In the genomic region with DNA sequence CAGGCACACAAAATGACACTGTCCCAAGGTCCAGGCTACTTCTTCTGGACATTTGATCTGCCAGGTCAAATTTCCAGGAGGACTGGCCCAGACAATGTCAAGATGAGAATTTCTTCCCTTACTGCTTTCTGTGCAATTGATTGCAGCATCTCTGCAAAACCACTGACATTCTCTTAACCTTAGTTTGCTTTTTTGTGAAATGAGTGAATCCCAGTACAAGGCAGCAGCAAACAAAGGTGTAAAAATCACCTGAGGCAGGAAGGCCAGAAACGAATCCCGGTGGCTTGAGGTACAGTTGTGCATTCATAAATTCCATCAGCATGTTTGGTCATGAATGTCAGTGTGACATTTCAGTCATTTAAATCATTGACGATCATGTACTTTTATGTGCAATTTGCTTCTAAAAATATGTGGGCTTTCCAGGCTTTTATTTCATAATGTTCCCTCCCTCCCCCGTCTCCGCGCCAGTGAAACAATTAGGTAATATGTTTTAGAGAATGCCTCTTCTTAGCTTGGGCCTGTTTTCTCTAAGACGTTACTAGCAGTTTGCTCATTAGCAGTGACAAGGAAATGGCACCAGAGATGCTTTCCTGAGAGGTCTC, we compare ENCODE assay signal across 16 cellular contexts. TPM values are rescaled to one million over a fixed set of nuclear protein-coding genes. Genes with fewer than 3 reads are reported as not detected.
DNase-seq lines count a peak whose midpoint lies in the region; ATAC-seq, FAIRE-seq and TF ChIP-seq lines count a peak whose summit lies in the region.
"Had no signal": no experiment of that assay in that cellular context is flagged by ENCODE, and none has a peak within 500 bp of the region (broad histone marks: within the 10 kb centered on the region; RNA-seq: fewer than 3 reads in every experiment).

No MANE protein-coding gene starts in this region.

- no peaks in the 10 kb centered on the region for H3K9me2 ChIP-seq in hepatocyte (replicated peaks; ENCODE audit: insufficient read depth)

- no peak overlapping the region; the same call in 1 of the 2 replicates for H3K4me3 ChIP-seq in HUES6 (ENCODE audit: low read depth, low read length)
- peak overlapping the region; percentile 7 for H3K4me3 ChIP-seq in astrocyte (ENCODE audit: insufficient read depth, low read depth, low read length)
- peak overlapping the region; percentile 29 for H3K4me3 ChIP-seq in iPS-18a (ENCODE audit: low read length)
- H3K4me3 ChIP-seq in subcutaneous abdominal adipose tissue (ENCODE audit: low read depth in 1 of 5, low read length in 5 of 5): no peak overlapping the region
- H3K4me3 ChIP-seq in hepatocyte: no peak overlapping the region

- WGBS in hepatocyte (ENCODE audit: low lambda C conversion rate, missing lambda C conversion rate): 67% methylated on average over 7 of the region's 7 CpGs

- no peak for TF ChIP-seq CTCF in astrocyte (IDR thresholded peaks at IDR 0.05; ENCODE audit: insufficient read depth, low read depth, low read length)
- TF ChIP-seq CTCF in hepatocyte (IDR thresholded peaks at IDR 0.05; ENCODE audit: poor library complexity): no peak

- peak overlapping the region; percentile 80 for H3K4me2 ChIP-seq in astrocyte (ENCODE audit: low read length)
- H3K4me2 ChIP-seq in hepatocyte: no peak overlapping the region

- H3K27me3 Mint-ChIP-seq in astrocyte (ENCODE audit: low read depth, unreplicated experiment): no peaks in the 10 kb centered on the region

- no peak for ATAC-seq in HG03565 (IDR thresholded peaks at IDR 0.05; ENCODE audit: unreplicated experiment)

- H3K27me3 ChIP-seq in HUES6 (ENCODE audit: control insufficient read depth, insufficient read depth, low read length): no peaks in the 10 kb centered on the region; the same call in 1 of the 2 replicates
- no peaks in the 10 kb centered on the region for H3K27me3 ChIP-seq in astrocyte (ENCODE audit: insufficient read depth, low read length)
- no peaks in the 10 kb centered on the region for H3K27me3 ChIP-seq in iPS-18a (ENCODE audit: control insufficient read depth, insufficient read depth, low read length)
- H3K27me3 ChIP-seq in subcutaneous abdominal adipose tissue (ENCODE audit: control insufficient read depth in 5 of 5, insufficient read depth in 4 of 5, low read length in 5 of 5): peaks cover 0 to 5% (median 3%) of the 10 kb centered on the region in 5 donors
- H3K27me3 ChIP-seq in hepatocyte: no peaks in the 10 kb centered on the region

- H3K36me3 ChIP-seq in HUES6 (ENCODE audit: control insufficient read depth, insufficient read depth, low read length) (no peaks in the 10 kb centered on the region), astrocyte (ENCODE audit: insufficient read depth, low read length) (no peaks in the 10 kb centered on the region), iPS-18a (ENCODE audit: control insufficient read depth, low read depth, low read length) (no peaks in the 10 kb centered on the region), subcutaneous abdominal adipose tissue (ENCODE audit: control insufficient read depth in 5 of 5, insufficient read depth in 5 of 5, low read length in 5 of 5) (no peaks in the 10 kb centered on the region), hepatocyte (replicated peaks; ENCODE audit: insufficient read depth, low read depth) (no peaks in the 10 kb centered on the region)

- H3K9me3 ChIP-seq in HUES6 (ENCODE audit: control insufficient read depth, insufficient read depth, low read depth, low read length) (no peaks in the 10 kb centered on the region), astrocyte (ENCODE audit: insufficient read depth, low read depth, low read length) (no peaks in the 10 kb centered on the region), iPS-18a (ENCODE audit: control insufficient read depth, low read depth, low read length) (no peaks in the 10 kb centered on the region), subcutaneous abdominal adipose tissue (ENCODE audit: control insufficient read depth in 5 of 5, low read length in 5 of 5) (no peaks in the 10 kb centered on the region), hepatocyte (ENCODE audit: low read depth) (no peaks in the 10 kb centered on the region)

- FAIRE-seq in astrocyte (lab: Jason Lieb, UNC): peak; percentile 85

- peaks cover 36% of the 10 kb centered on the region for H3K79me2 ChIP-seq in astrocyte (ENCODE audit: insufficient read depth, low read length)
- no peaks in the 10 kb centered on the region for H3K79me2 ChIP-seq in hepatocyte

- H2AFZ ChIP-seq in astrocyte (ENCODE audit: low read depth, low read length) (no peak overlapping the region), hepatocyte (no peak overlapping the region)

- H3K4me1 ChIP-seq in HUES6 (ENCODE audit: control insufficient read depth, insufficient read depth, low read length) (peaks cover 62% of the 10 kb centered on the region), astrocyte (ENCODE audit: insufficient read depth, low read length) (peaks cover 54% of the 10 kb centered on the region), iPS-18a (ENCODE audit: control insufficient read depth, low read depth, low read length) (peaks cover 67% of the 10 kb centered on the region), subcutaneous abdominal adipose tissue (ENCODE audit: control insufficient read depth in 5 of 5, insufficient read depth in 5 of 5, low read length in 5 of 5) (peaks cover 0 to 16% (median 4%) of the 10 kb centered on the region in 5 donors), hepatocyte (ENCODE audit: insufficient read depth) (no peaks in the 10 kb centered on the region)

- no peaks in the 10 kb centered on the region for H3K36me3 Mint-ChIP-seq in astrocyte (ENCODE audit: low read depth, unreplicated experiment)
- H3K36me3 Mint-ChIP-seq: mesothelial cell of epicardium had no signal

- H4K20me1 ChIP-seq in astrocyte (ENCODE audit: insufficient read depth, low read length) (no peaks in the 10 kb centered on the region), hepatocyte (ENCODE audit: insufficient read depth, poor library complexity, severe bottlenecking) (no peaks in the 10 kb centered on the region)

- H3K4me3 Mint-ChIP-seq in astrocyte (ENCODE audit: unreplicated experiment): no peak overlapping the region
- H3K4me3 Mint-ChIP-seq: dendritic cell treated with granulocyte-macrophage colony-stimulating factor and Interleukin-4, amounts not matched to agents 40 ng/mL and 50 ng/mL, for 4 days; mesothelial cell of epicardium had no signal

- H3K4me1 Mint-ChIP-seq in astrocyte (ENCODE audit: low read depth, unreplicated experiment): peaks cover 45% of the 10 kb centered on the region

- no peak overlapping the region; the same call in 1 of the 2 replicates for H3K27ac ChIP-seq in HUES6 (ENCODE audit: low read depth, low read length)
- H3K27ac ChIP-seq in astrocyte (ENCODE audit: low read depth, low read length): peak overlapping the region; percentile 97
- H3K27ac ChIP-seq in iPS-18a (ENCODE audit: low read length): no peak overlapping the region
- peak overlapping the region; percentile 40 for H3K27ac ChIP-seq in subcutaneous abdominal adipose tissue (ENCODE audit: low read depth, low read length)
- no peak overlapping the region for H3K27ac ChIP-seq in hepatocyte

- H3K9ac ChIP-seq in HUES6 (ENCODE audit: low read length) (peak overlapping the region; percentile 4), astrocyte (ENCODE audit: low read length) (peak overlapping the region; percentile 61), iPS-18a (ENCODE audit: low read length) (no peak overlapping the region), subcutaneous abdominal adipose tissue (ENCODE audit: low read length in 5 of 5) (peak overlapping the region in 1 of 5 donors; percentile 32)

- H3K9me3 Mint-ChIP-seq in astrocyte (ENCODE audit: unreplicated experiment): no peaks in the 10 kb centered on the region
- H3K9me3 Mint-ChIP-seq: activated T-helper 2 cell treated with anti-CD3 and anti-CD28 coated beads, Interferon-gamma antibody, Interleukin-2, Interleukin-4, amounts not matched to agents 10 μg/mL and 5 μg/mL and 100 μg/mL, durations not matched to agents 14 hours and 24 hours and 36 hours; dendritic cell treated with granulocyte-macrophage colony-stimulating factor and Interleukin-4, amounts not matched to agents 40 ng/mL and 50 ng/mL, for 4 days; mesothelial cell of epicardium had no signal

- peak overlapping the region; percentile 72 for H3K27ac Mint-ChIP-seq in astrocyte (ENCODE audit: unreplicated experiment)
- H3K27ac Mint-ChIP-seq: activated T-helper 2 cell treated with anti-CD3 and anti-CD28 coated beads, Interferon-gamma antibody, Interleukin-2, Interleukin-4, amounts not matched to agents 10 μg/mL and 5 μg/mL and 100 μg/mL, durations not matched to agents 14 hours and 24 hours and 36 hours; dendritic cell treated with granulocyte-macrophage colony-stimulating factor and Interleukin-4, amounts not matched to agents 40 ng/mL and 50 ng/mL, for 4 days; mesothelial cell of epicardium had no signal

- DNase-seq in astrocyte (ENCODE audit: low read depth): no peak
- DNase-seq in hepatocyte (ENCODE audit: low spot score): no peak
- no peak for DNase-seq in NCI-H146 treated with DMSO at 0.1 percent for 48 hours (lab: John Stamatoyannopoulos, UW; ENCODE audit: unreplicated experiment)
- no peak for DNase-seq in NCI-H526 treated with DMSO at 0.1 percent for 48 hours (lab: John Stamatoyannopoulos, UW)
- DNase-seq: C1 segment of cervical spinal cord, DMS79, H7, NCI-H1436, NCI-H526 had no signal

RNA-seq across cellular contexts. Expression of gene NHS, which starts 39.2 kb away (rescaled TPM):
- total RNA-seq in astrocyte (6.6 and 8.1 TPM in 2 replicates), hepatocyte (2.7 and 3.1 TPM in 2 replicates)
- polyA plus RNA-seq in hepatocyte: 0.35 and 1.2 TPM in 2 replicates

Comparison
In these comparisons a context has a peak if more than half of its experiments do, and no peak if none do; other contexts are left out.
1. H3K27ac ChIP-seq: peak in astrocyte (single experiment) and subcutaneous abdominal adipose tissue (single experiment); none in HUES6 (single experiment), iPS-18a (single experiment) and hepatocyte (single experiment).
2. H3K4me3 ChIP-seq: peak in astrocyte (single experiment) and iPS-18a (single experiment); none in HUES6 (single experiment), subcutaneous abdominal adipose tissue (0 of 5) and hepatocyte (single experiment).